ENCODE assay signal across 8 cellular contexts in the genomic region with DNA sequence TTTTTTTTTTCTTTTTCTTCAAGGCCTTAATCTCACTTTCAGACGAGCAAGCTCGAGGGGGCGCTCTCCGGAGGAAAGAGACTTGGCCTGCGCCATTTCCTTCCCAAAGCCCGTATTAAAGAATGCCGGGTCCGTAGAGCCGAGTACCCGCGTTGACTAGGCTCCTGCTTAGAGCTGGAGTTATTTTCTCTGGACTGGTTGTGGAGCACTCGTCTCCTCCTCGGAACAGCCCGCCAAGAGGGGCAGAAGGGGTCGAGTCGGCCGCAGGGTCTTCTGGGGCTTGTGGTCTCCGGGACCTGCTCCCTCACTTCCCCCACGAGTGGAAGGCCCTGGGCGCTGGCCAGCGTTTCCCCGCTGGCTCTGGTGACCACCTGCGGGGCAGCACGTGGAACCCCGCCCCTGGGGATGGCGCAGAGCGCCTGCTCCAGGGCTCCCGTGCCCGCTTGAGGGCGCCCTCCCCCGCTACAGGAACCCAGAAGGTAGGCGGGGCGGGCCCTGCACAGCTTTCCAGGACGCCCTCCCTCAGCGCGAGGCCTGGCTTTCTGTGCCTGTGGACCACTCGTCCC. TPM values are rescaled to one million over a fixed set of nuclear protein-coding genes. Genes with fewer than 3 reads are reported as not detected.
A peak's percentile ranks its signal among the peaks of the same experiment; 100 is the strongest.
DNase-seq lines count a peak whose midpoint lies in the region; ATAC-seq and FAIRE-seq lines count a peak whose summit lies in the region.

No MANE protein-coding gene starts in this region.

- ATAC-seq in HG02571 (IDR thresholded peaks at IDR 0.05; ENCODE audit: unreplicated experiment) (peak; percentile 72), GM18867 (IDR thresholded peaks at IDR 0.05; ENCODE audit: unreplicated experiment) (no peak)

- peak overlapping the region; percentile 5 for H3K4me3 Mint-ChIP-seq in activated T-helper 1 cell treated with anti-CD3 and anti-CD28 coated beads, Interleukin-12 subunit alpha, Interleukin-12 subunit beta, Interleukin-2, Interleukin-4 antibody, amounts not matched to agents 30 ng/mL and 10 ng/mL and 1 ng/mL, durations not matched to agents 14 hours and 24 hours and 36 hours

- no peaks in the 10 kb centered on the region for H3K36me3 Mint-ChIP-seq in activated T-helper 1 cell treated with anti-CD3 and anti-CD28 coated beads, Interleukin-12 subunit alpha, Interleukin-12 subunit beta, Interleukin-2, Interleukin-4 antibody, amounts not matched to agents 30 ng/mL and 10 ng/mL and 1 ng/mL, durations not matched to agents 14 hours and 24 hours and 36 hours (ENCODE audit: low read depth)

- no peaks in the 10 kb centered on the region for H3K36me3 ChIP-seq in iPS DF 6.9 (ENCODE audit: control insufficient read depth, insufficient read depth, low read length)

- intact Hi-C loops in activated T-helper 1 cell treated with anti-CD3 and anti-CD28 coated beads, Interleukin-12 subunit alpha, Interleukin-12 subunit beta, Interleukin-2, Interleukin-4 antibody, amounts not matched to agents 30 ng/mL and 10 ng/mL and 1 ng/mL, durations not matched to agents 14 hours and 24 hours and 36 hours (cut with micrococcal nuclease): no loop called here

- H3K9me3 ChIP-seq in iPS DF 6.9 (ENCODE audit: control insufficient read depth, insufficient read depth, low read length): no peaks in the 10 kb centered on the region

- H3K27ac ChIP-seq in iPS DF 6.9 (ENCODE audit: low read length): no peak overlapping the region

- H3K27ac Mint-ChIP-seq in activated T-helper 1 cell treated with anti-CD3 and anti-CD28 coated beads, Interleukin-12 subunit alpha, Interleukin-12 subunit beta, Interleukin-2, Interleukin-4 antibody, amounts not matched to agents 30 ng/mL and 10 ng/mL and 1 ng/mL, durations not matched to agents 14 hours and 24 hours and 36 hours: no peak overlapping the region

- H3K4me3 ChIP-seq in iPS DF 6.9 (ENCODE audit: low read length): peak overlapping the region; percentile 13; the same call in 1 of the 2 replicates

- no peaks in the 10 kb centered on the region for H3K9me3 Mint-ChIP-seq in activated T-helper 1 cell treated with anti-CD3 and anti-CD28 coated beads, Interleukin-12 subunit alpha, Interleukin-12 subunit beta, Interleukin-2, Interleukin-4 antibody, amounts not matched to agents 30 ng/mL and 10 ng/mL and 1 ng/mL, durations not matched to agents 14 hours and 24 hours and 36 hours

- no peak for FAIRE-seq in GM19239 (lab: Jason Lieb, UNC)

- H3K4me1 Mint-ChIP-seq in activated T-helper 1 cell treated with anti-CD3 and anti-CD28 coated beads, Interleukin-12 subunit alpha, Interleukin-12 subunit beta, Interleukin-2, Interleukin-4 antibody, amounts not matched to agents 30 ng/mL and 10 ng/mL and 1 ng/mL, durations not matched to agents 14 hours and 24 hours and 36 hours (ENCODE audit: low read depth): no peaks in the 10 kb centered on the region

- H3K4me1 ChIP-seq in iPS DF 6.9 (ENCODE audit: control insufficient read depth, insufficient read depth, low read length): no peaks in the 10 kb centered on the region

- no CpG with 5 or more reads among the region's 37 CpGs for WGBS in iPS DF 6.9 (ENCODE audit: insufficient coverage, insufficient read length)

- peak; percentile 86 for DNase-seq in DMS53 (lab: John Stamatoyannopoulos, UW)
- no peak for DNase-seq in activated T-helper 1 cell treated with anti-CD3 and anti-CD28 coated beads, Interleukin-12 subunit alpha, Interleukin-12 subunit beta, Interleukin-2, Interleukin-4 antibody, amounts not matched to agents 30 ng/mL and 10 ng/mL and 1 ng/mL, durations not matched to agents 14 hours and 24 hours and 36 hours (ENCODE audit: low spot score)
- DNase-seq in iPS DF 6.9 (ENCODE audit: low read depth, low spot score): peak; percentile 70
- DNase-seq in stimulated activated CD4-positive, alpha-beta T cell treated with anti-CD3 and anti-CD28 coated beads, Interleukin-4, amount 100 ng/mL, for 1 hour: peak; percentile 8
- no peak for DNase-seq in NCI-H187 treated with DMSO at 0.1 percent for 48 hours (lab: John Stamatoyannopoulos, UW)
- DNase-seq in GM19239 (ENCODE audit: insufficient read length, low spot score): no peak

- H3K27me3 Mint-ChIP-seq in activated T-helper 1 cell treated with anti-CD3 and anti-CD28 coated beads, Interleukin-12 subunit alpha, Interleukin-12 subunit beta, Interleukin-2, Interleukin-4 antibody, amounts not matched to agents 30 ng/mL and 10 ng/mL and 1 ng/mL, durations not matched to agents 14 hours and 24 hours and 36 hours (ENCODE audit: insufficient read depth): peaks cover 9% of the 10 kb centered on the region

- no peaks in the 10 kb centered on the region for H3K27me3 ChIP-seq in iPS DF 6.9 (ENCODE audit: control insufficient read depth, insufficient read depth, low read length)

RNA-seq across cellular contexts. Expression of a gene that starts 2.7 kb away (rescaled TPM):
- not detected in 2 replicates for total RNA-seq in activated T-helper 1 cell treated with anti-CD3 and anti-CD28 coated beads, Interleukin-12 subunit alpha, Interleukin-12 subunit beta, Interleukin-2, Interleukin-4 antibody, amounts not matched to agents 30 ng/mL and 10 ng/mL and 1 ng/mL, durations not matched to agents 14 hours and 24 hours and 36 hours

Comparison
In these comparisons a context has a peak if more than half of its experiments do, and no peak if none do; other contexts are left out.
1. DNase-seq: peak in DMS53 (single experiment), iPS DF 6.9 (single experiment) and stimulated activated CD4-positive, alpha-beta T cell treated with anti-CD3 and anti-CD28 coated beads, Interleukin-4, amount 100 ng/mL, for 1 hour (single experiment); none in activated T-helper 1 cell treated with anti-CD3 and anti-CD28 coated beads, Interleukin-12 subunit alpha, Interleukin-12 subunit beta, Interleukin-2, Interleukin-4 antibody, amounts not matched to agents 30 ng/mL and 10 ng/mL and 1 ng/mL, durations not matched to agents 14 hours and 24 hours and 36 hours (single experiment), NCI-H187 treated with DMSO at 0.1 percent for 48 hours (single experiment) and GM19239 (single experiment).